In the genomic region with DNA sequence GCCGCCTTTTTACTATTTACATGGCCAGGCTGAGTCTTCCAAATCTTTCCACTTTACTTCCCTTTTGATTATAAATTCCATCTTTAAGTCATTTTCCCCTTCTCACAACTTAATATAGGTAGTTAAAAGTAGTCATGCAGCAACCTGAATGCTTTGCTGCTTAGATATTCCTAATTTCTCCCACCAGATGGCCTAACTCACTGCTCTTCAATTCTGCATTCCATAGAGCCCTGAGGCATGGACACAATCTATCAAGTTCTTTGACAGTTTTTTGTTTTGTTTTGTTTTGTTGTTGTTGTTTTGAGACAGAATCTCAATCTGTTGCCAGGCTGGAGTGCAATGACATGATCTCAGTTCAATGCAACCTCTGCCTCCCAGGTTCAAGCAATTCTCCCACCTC, we compare ENCODE assay signal across 17 cellular contexts.
"Had no signal": no experiment of that assay in that cellular context is flagged by ENCODE, and none has a peak within 500 bp of the region (broad histone marks: within the 10 kb centered on the region; RNA-seq: fewer than 3 reads in every experiment).

No MANE protein-coding gene starts in this region.

- H3K9me3 ChIP-seq: body of pancreas, prostate gland, right lobe of liver had no signal

- H3K27me3 ChIP-seq: body of pancreas, right lobe of liver had no signal

- H3K36me3 ChIP-seq: prostate gland, right lobe of liver had no signal

- H3K27ac ChIP-seq: body of pancreas, prostate gland, right lobe of liver, VCaP had no signal

- H3K9me3 Mint-ChIP-seq: activated naive CD4-positive, alpha-beta T cell treated with anti-CD3 and anti-CD28 coated beads, Interleukin-2, amount 50 U/mL, for 72 hours; effector memory CD8-positive, alpha-beta T cell; T-cell had no signal

- H3K4me3 Mint-ChIP-seq: effector memory CD8-positive, alpha-beta T cell; T-cell had no signal

- ATAC-seq: activated naive CD4-positive, alpha-beta T cell treated with anti-CD3 and anti-CD28 coated beads, Interleukin-2, amount 50 U/mL, for 72 hours; body of pancreas; effector memory CD8-positive, alpha-beta T cell; left ventricle myocardium superior; right lobe of liver; stimulated activated naive CD8-positive, alpha-beta T cell treated with anti-CD3 and anti-CD28 coated beads, Interleukin-15, Interleukin-2, amounts not matched to agents 100 U/mL and 50 U/mL, for 24 hours; T-cell had no signal

- H3K4me1 ChIP-seq: prostate gland, right lobe of liver had no signal

- H3K4me1 Mint-ChIP-seq: T-cell had no signal

- H3K4me3 ChIP-seq: body of pancreas, prostate gland, right lobe of liver, smooth muscle cell had no signal

- DNase-seq: activated CD4-positive, alpha-beta T cell treated with anti-CD3 and anti-CD28 coated beads, Interleukin-2, amount 50 U/mL, for 48 hours; amniotic stem cell; body of pancreas; cerebellar nuclear complex; dermis blood vessel endothelial cell; effector memory CD8-positive, alpha-beta T cell; erythroblast; islet precursor cell; left ventricle myocardium superior; right lobe of liver; stimulated activated naive CD8-positive, alpha-beta T cell treated with anti-CD3 and anti-CD28 coated beads, Interleukin-15, Interleukin-2, amounts not matched to agents 100 U/mL and 50 U/mL, for 24 hours; T-cell; T1000 had no signal

- H3K27me3 Mint-ChIP-seq: effector memory CD8-positive, alpha-beta T cell; T-cell had no signal

- H3K27ac Mint-ChIP-seq: activated naive CD4-positive, alpha-beta T cell treated with anti-CD3 and anti-CD28 coated beads, Interleukin-2, amount 50 U/mL, for 72 hours; effector memory CD8-positive, alpha-beta T cell; T-cell had no signal
